27 cellular contexts compared by ENCODE assay signal in genomic region chr20:1644101-1644962, GRCh38. TPM values are rescaled to one million over a fixed set of nuclear protein-coding genes. Genes with fewer than 3 reads are reported as not detected.
"Had no signal": no experiment of that assay in that cellular context is flagged by ENCODE, and none has a peak within 500 bp of the region (broad histone marks: within the 10 kb centered on the region; RNA-seq: fewer than 3 reads in every experiment).

No MANE protein-coding gene starts in this region.

- H3K9me3 Mint-ChIP-seq: dendritic cell treated with granulocyte-macrophage colony-stimulating factor and Interleukin-4, amounts not matched to agents 40 ng/mL and 50 ng/mL, for 4 days; mesothelial cell of epicardium; neural crest cell had no signal

- H3K9me3 ChIP-seq: gastrocnemius medialis, psoas muscle had no signal

- H3K4me1 ChIP-seq: gastrocnemius medialis, heart left ventricle, psoas muscle, tibial nerve had no signal

- ATAC-seq: activated naive CD4-positive, alpha-beta T cell treated with anti-CD3 and anti-CD28 coated beads, Interleukin-2, amount 50 U/mL, for 72 hours; activated T-cell treated with anti-CD3 and anti-CD28 coated beads, Interleukin-2, amount 50 U/mL, for 72 hours; gastrocnemius medialis; heart left ventricle; left lobe of liver; psoas muscle; sciatic nerve had no signal

- H3K27me3 ChIP-seq: cardiac muscle cell, gastrocnemius medialis, spleen, tibial nerve had no signal

- DNase-seq: activated CD4-positive, alpha-beta T cell treated with anti-CD3 and anti-CD28 coated beads, Interleukin-2, amount 10 ng/mL, durations not matched to agents 24 days and 14 days; activated CD4-positive, CD25-positive, alpha-beta regulatory T cell; activated CD8-positive, alpha-beta memory T cell treated with anti-CD3 and anti-CD28 coated beads, Interleukin-2, amount 50 U/mL, for 48 hours; activated effector memory CD4-positive, alpha-beta T cell treated with anti-CD3 and anti-CD28 coated beads, Interleukin-2, amount 50 U/mL, for 16 hours; activated T-cell treated with anti-CD3 and anti-CD28 coated beads, Interleukin-2, amount 50 U/mL, for 72 hours; amygdala; effector CD8-positive, alpha-beta T cell; gastrocnemius medialis; heart left ventricle; kidney; psoas muscle; spleen; stimulated activated CD4-positive, alpha-beta T cell treated with anti-CD3 and anti-CD28 coated beads, Interleukin-4, amount 100 ng/mL, for 4 hours; stimulated activated naive CD4-positive, alpha-beta T cell; substantia nigra; T-helper 9 cell had no signal

- H3K27ac Mint-ChIP-seq: activated CD4-positive, alpha-beta T cell treated with anti-CD3 and anti-CD28 coated beads, Interleukin-2, amount 10 ng/mL, durations not matched to agents 24 days and 14 days; activated T-cell treated with anti-CD3 and anti-CD28 coated beads, Interleukin-2, amount 50 U/mL, for 72 hours; dendritic cell treated with granulocyte-macrophage colony-stimulating factor and Interleukin-4, amounts not matched to agents 40 ng/mL and 50 ng/mL, for 4 days; mesothelial cell of epicardium had no signal

- H3K27me3 Mint-ChIP-seq: activated CD4-positive, alpha-beta T cell treated with anti-CD3 and anti-CD28 coated beads, Interleukin-2, amount 10 ng/mL, durations not matched to agents 24 days and 14 days had no signal

- H3K27ac ChIP-seq: cardiac muscle cell, gastrocnemius medialis, heart left ventricle, psoas muscle, spleen, tibial nerve had no signal

- H3K36me3 Mint-ChIP-seq: mesothelial cell of epicardium had no signal

- H3K4me3 ChIP-seq: cardiac muscle cell, gastrocnemius medialis, heart left ventricle, psoas muscle, spleen, tibial nerve had no signal

- H3K4me1 Mint-ChIP-seq: mesothelial cell of epicardium, neural crest cell had no signal

- H3K4me3 Mint-ChIP-seq: activated CD4-positive, alpha-beta T cell treated with anti-CD3 and anti-CD28 coated beads, Interleukin-2, amount 10 ng/mL, durations not matched to agents 24 days and 14 days; activated T-cell treated with anti-CD3 and anti-CD28 coated beads, Interleukin-2, amount 50 U/mL, for 72 hours; dendritic cell treated with granulocyte-macrophage colony-stimulating factor and Interleukin-4, amounts not matched to agents 40 ng/mL and 50 ng/mL, for 4 days; mesothelial cell of epicardium; neural crest cell had no signal

- H3K36me3 ChIP-seq: cardiac muscle cell, gastrocnemius medialis, heart left ventricle, tibial nerve had no signal

RNA-seq across cellular contexts. Expression of gene SIRPG, which starts 13.2 kb away (rescaled TPM):
- total RNA-seq: cardiac muscle cell, chondrocyte, gastrocnemius medialis, left lobe of liver, lung microvascular endothelial cell, mesothelial cell of epicardium, neural crest cell, osteoblast, sciatic nerve had no signal

RNA-seq across cellular contexts. Expression of gene SIRPB1, which starts 24.5 kb away (rescaled TPM):
- total RNA-seq: cardiac muscle cell had no signal
